ENCODE assay signal across 8 cellular contexts in genomic region chr7:97118306-97118917, GRCh38. TPM values are rescaled to one million over a fixed set of nuclear protein-coding genes. Genes with fewer than 3 reads are reported as not detected.
DNase-seq lines count a peak whose midpoint lies in the region; ATAC-seq and TF ChIP-seq lines count a peak whose summit lies in the region.

No MANE protein-coding gene starts in this region.

- H3F3A ChIP-seq in GM23248 (ENCODE audit: insufficient read depth), result no peaks in the 10 kb centered on the region

- intact Hi-C loops in esophagus squamous epithelium (cut with DNase I), result no loop called here

- H3K27ac ChIP-seq in GM23248, result no peak overlapping the region
- peak overlapping the region in 2 of 4 donors; percentile 71 to 76 for H3K27ac ChIP-seq in Peyer's patch
- peak overlapping the region in 2 of 4 donors; percentile 81 to 84 for H3K27ac ChIP-seq in esophagus squamous epithelium

- TF ChIP-seq POLR2A in Peyer's patch (IDR thresholded peaks at IDR 0.05) (no peak), esophagus squamous epithelium (IDR thresholded peaks at IDR 0.05) (no peak)

- H3K4me3 ChIP-seq in GM23248, result peak overlapping the region; percentile 95
- H3K4me3 ChIP-seq in Peyer's patch, result peak overlapping the region; percentile 47 to 86 (median 68)
- peak overlapping the region; percentile 73 to 77 (median 74) for H3K4me3 ChIP-seq in esophagus squamous epithelium

- H3K79me2 ChIP-seq in GM23248 (ENCODE audit: insufficient read depth), result peaks cover 32% of the 10 kb centered on the region

- TF ChIP-seq CTCF in Peyer's patch (IDR thresholded peaks at IDR 0.05) (no peak), esophagus squamous epithelium (IDR thresholded peaks at IDR 0.05) (no peak)

- no peaks in the 10 kb centered on the region; the same call in 1 of the 2 replicates for H3K4me1 ChIP-seq in GM23248 (ENCODE audit: insufficient read depth)
- H3K4me1 ChIP-seq in Peyer's patch, result peaks cover 0 to 11% (median 0%) of the 10 kb centered on the region in 4 donors
- peaks cover 0 to 24% (median 5%) of the 10 kb centered on the region in 3 donors for H3K4me1 ChIP-seq in esophagus squamous epithelium

- peak overlapping the region; percentile 73 for H3K9ac ChIP-seq in GM23248

- ATAC-seq in HG03378 (IDR thresholded peaks at IDR 0.05; ENCODE audit: unreplicated experiment) (no peak), HG03442 (IDR thresholded peaks at IDR 0.05; ENCODE audit: unreplicated experiment) (no peak)

- no peaks in the 10 kb centered on the region for H4K20me1 ChIP-seq in GM23248 (ENCODE audit: insufficient read depth)

- H3K36me3 ChIP-seq in GM23248 (ENCODE audit: low read depth) (no peaks in the 10 kb centered on the region), Peyer's patch (no peaks in the 10 kb centered on the region), esophagus squamous epithelium (no peaks in the 10 kb centered on the region)

- in situ Hi-C loops in GM23248 (cut with MboI), result no loop called here

- DNase-seq in GM23248 (peak; percentile 30), Peyer's patch (no peak), esophagus squamous epithelium (lab: John Stamatoyannopoulos, UW) (no peak), renal cortical epithelial cell (ENCODE audit: low read depth) (peak; percentile 16), HCEC 1CT (no peak), SKM-1 treated with dmso at 0.1 percent for 144 hours (lab: John Stamatoyannopoulos, UW; ENCODE audit: unreplicated experiment) (no peak)

- no peaks in the 10 kb centered on the region for H3K27me3 ChIP-seq in GM23248 (replicated peaks; ENCODE audit: insufficient read depth)
- no peaks in the 10 kb centered on the region for H3K27me3 ChIP-seq in Peyer's patch
- H3K27me3 ChIP-seq in esophagus squamous epithelium, result no peaks in the 10 kb centered on the region

- H3K4me2 ChIP-seq in GM23248 (ENCODE audit: unreplicated experiment), result peak overlapping the region; percentile 98

- 15 to 22% methylated on average over 13 of the region's 13 CpGs for WGBS in GM23248 (ENCODE audit: low coverage in 1 of 2, low lambda C conversion rate in 2 of 2, missing lambda C conversion rate in 2 of 2), 2 experiments
- 17% methylated on average over 13 of the region's 13 CpGs for WGBS in esophagus squamous epithelium, 2 donors

- no peaks in the 10 kb centered on the region for H3K9me3 ChIP-seq in GM23248 (ENCODE audit: low read depth)
- H3K9me3 ChIP-seq in Peyer's patch, result no peaks in the 10 kb centered on the region
- H3K9me3 ChIP-seq in esophagus squamous epithelium, result no peaks in the 10 kb centered on the region

- H2AFZ ChIP-seq in GM23248, result peak overlapping the region; percentile 100

- no peaks in the 10 kb centered on the region for H3K9me2 ChIP-seq in GM23248 (ENCODE audit: insufficient read depth)

RNA-seq across cellular contexts. Expression of gene SDHAF3, which starts 0.9 kb away (rescaled TPM):
- total RNA-seq in GM23248 (2014; rRNA removed; shearing (Covaris generic)), result 4.6 and 6.3 TPM in 2 replicates
- 29.2 and 34.0 TPM in 2 replicates for polyA plus RNA-seq in GM23248 (2016; fragmentation: Nextera tagmentation; extraction: Ambion mirVana)
- 10 to 100 TPM in 1 of 4 donors, 1 to 10 TPM in 3; 2.9 to 25.6 (median 6.2) TPM for total RNA-seq in Peyer's patch
- total RNA-seq in esophagus squamous epithelium, result 10 to 100 TPM in 2 of 4 donors, 1 to 10 TPM in 2; 6.4 to 13.6 (median 10.9) TPM
- 6.4 and 11.6 TPM in 2 replicates for total RNA-seq in renal cortical epithelial cell

Comparison
In these comparisons a context has a peak if more than half of its experiments do, and no peak if none do; other contexts are left out.
1. DNase-seq: peak in GM23248 (single experiment) and renal cortical epithelial cell (single experiment); none in Peyer's patch (0 of 3), esophagus squamous epithelium (single experiment), HCEC 1CT (single experiment) and SKM-1 treated with dmso at 0.1 percent for 144 hours (single experiment).
2. Peak in every context shown above with its lines, with median percentiles within 50 percentile points of each other: H3K4me3 ChIP-seq.